In genomic region chr2:239264838-239265651, GRCh38 we compare ENCODE assay signal across 8 cellular contexts.
A peak's percentile ranks its signal among the peaks of the same experiment; 100 is the strongest.
DNase-seq lines count a peak whose midpoint lies in the region; ATAC-seq and TF ChIP-seq lines count a peak whose summit lies in the region.

No MANE protein-coding gene starts in this region.

- POLR2A ChIA-PET in SK-N-SH (lab: Yijun Ruan, JAX): no interaction called here

- H3K27ac ChIP-seq in SK-N-SH (ENCODE audit: low read depth in 2 of 2, low read length in 1 of 2): peak overlapping the region in 1 of 2 experiments; percentile 22; a peak in 1 of 4 replicates

- H3K79me2 ChIP-seq in SK-N-SH (ENCODE audit: insufficient read depth): peaks cover 22% of the 10 kb centered on the region; the same call in 1 of the 2 replicates

- H3K4me1 Mint-ChIP-seq in immature natural killer cell: peaks cover 94 to 95% of the 10 kb centered on the region in 2 donors

- no peak overlapping the region for H3K4me2 ChIP-seq in SK-N-SH

- H3K4me1 ChIP-seq in SK-N-SH (ENCODE audit: control insufficient read depth in 1 of 2, insufficient read depth in 2 of 2, low read depth in 1 of 2, low read length in 1 of 2): peaks cover 29 to 83% of the 10 kb centered on the region in 2 experiments; a peak in 2 of 4 replicates
- H3K4me1 ChIP-seq in adipocyte (ENCODE audit: control insufficient read depth, insufficient read depth, low read length): peaks cover 46% of the 10 kb centered on the region

- no peaks in the 10 kb centered on the region for H4K20me1 ChIP-seq in SK-N-SH (ENCODE audit: insufficient read depth)

- no peaks in the 10 kb centered on the region for H3K27me3 ChIP-seq in SK-N-SH (ENCODE audit: insufficient read depth)
- no peaks in the 10 kb centered on the region for H3K27me3 ChIP-seq in adipocyte (replicated peaks; ENCODE audit: control insufficient read depth, insufficient read depth, low read length)

- no peak overlapping the region for H2AFZ ChIP-seq in SK-N-SH (ENCODE audit: low read depth)

- no peak for TF ChIP-seq EP300 in SK-N-SH (IDR thresholded peaks at IDR 0.05; ENCODE audit: borderline replicate concordance in 1 of 2, low read depth in 1 of 2, low read length in 1 of 2)

- peak overlapping the region; percentile 90 to 99 (median 95) for H3K27ac Mint-ChIP-seq in immature natural killer cell

- TF ChIP-seq CTCF in SK-N-SH (IDR thresholded peaks at IDR 0.05): no peak

- no peak for DNase-seq in SK-N-SH
- peak; percentile 25 for DNase-seq in RPMI8226
- DNase-seq in adipocyte (ENCODE audit: low read depth): peak; percentile 20
- peak; percentile 77 to 80 (median 78) for DNase-seq in immature natural killer cell
- DNase-seq in stimulated activated CD8-positive, alpha-beta memory T cell treated with anti-CD3 and anti-CD28 coated beads, Interleukin-4, amount 100 ng/mL, for 1 hour (ENCODE audit: low read depth in 2 of 2, low spot score in 1 of 2): peak; percentile 17 to 43
- no peak for DNase-seq in NCI-H187 treated with DMSO at 0.1 percent for 48 hours (lab: John Stamatoyannopoulos, UW)
- no peak for DNase-seq in NCI-H2081 treated with DMSO at 0.1 percent for 48 hours (lab: John Stamatoyannopoulos, UW)

- no peaks in the 10 kb centered on the region for H3K9me2 ChIP-seq in SK-N-SH

- H3F3A ChIP-seq in SK-N-SH (replicated peaks; ENCODE audit: insufficient read depth): no peaks in the 10 kb centered on the region

- no peak; the same call in 2 of the 3 replicates for ATAC-seq in SK-N-SH treated with all-trans-retinoic acid at 6 μM for 48 hours

- WGBS in SK-N-SH (ENCODE audit: low lambda C conversion rate): 88% methylated on average over 7 of the region's 11 CpGs

- H3K9me3 ChIP-seq in SK-N-SH: no peaks in the 10 kb centered on the region
- no peaks in the 10 kb centered on the region for H3K9me3 ChIP-seq in adipocyte (ENCODE audit: control insufficient read depth, low read length)

- H3K4me3 Mint-ChIP-seq in immature natural killer cell: peak overlapping the region; percentile 85 to 98 (median 92)

- H3K9me3 Mint-ChIP-seq in immature natural killer cell: no peaks in the 10 kb centered on the region

- H3K4me3 ChIP-seq in SK-N-SH (ENCODE audit: low read depth in 2 of 2, low read length in 1 of 2) (no peak overlapping the region), adipocyte (ENCODE audit: low read length) (no peak overlapping the region)

- peaks cover 0 to 4% (median 0%) of the 10 kb centered on the region in 3 donors for H3K36me3 Mint-ChIP-seq in immature natural killer cell

- no peak overlapping the region for H3K9ac ChIP-seq in SK-N-SH
- H3K9ac ChIP-seq in adipocyte (ENCODE audit: low read length): no peak overlapping the region

- CTCF ChIA-PET in SK-N-SH (lab: Yijun Ruan, JAX): interaction anchor here (0.6 to 1.0 kb wide), 2 partner anchors 17 to 1172 kb away, joined by 3 read pairs; no protein-coding TSS in a partner anchor

- peaks cover 5 to 21% (median 17%) of the 10 kb centered on the region in 3 donors for H3K27me3 Mint-ChIP-seq in immature natural killer cell (ENCODE audit: low read depth in 3 of 3)

- no peak for TF ChIP-seq RAD21 in SK-N-SH (IDR thresholded peaks at IDR 0.05; ENCODE audit: low read length)

- no peaks in the 10 kb centered on the region for H3K36me3 ChIP-seq in SK-N-SH (replicated peaks in 1 of 2; ENCODE audit: control insufficient read depth in 1 of 2, insufficient read depth in 2 of 2, low read length in 1 of 2)
- H3K36me3 ChIP-seq in adipocyte (ENCODE audit: control insufficient read depth, insufficient read depth, low read length, severe bottlenecking): no peaks in the 10 kb centered on the region

TF ChIP-seq in SK-N-SH, 30 proteins besides CTCF, POLR2A, EP300 and RAD21:
- no peak for TF ChIP-seq SIN3A (IDR thresholded peaks at IDR 0.05; ENCODE audit: borderline replicate concordance, low read depth, low read length)
- no peak for TF ChIP-seq NFIC (IDR thresholded peaks at IDR 0.05; ENCODE audit: borderline replicate concordance)
- TF ChIP-seq GATA2 (CRISPR knock-in tag; IDR thresholded peaks at IDR 0.05): no peak
- TF ChIP-seq CHD2 (IDR thresholded peaks at IDR 0.05; ENCODE audit: low read length, partially characterized antibody): no peak
- TF ChIP-seq, protein P1, sequence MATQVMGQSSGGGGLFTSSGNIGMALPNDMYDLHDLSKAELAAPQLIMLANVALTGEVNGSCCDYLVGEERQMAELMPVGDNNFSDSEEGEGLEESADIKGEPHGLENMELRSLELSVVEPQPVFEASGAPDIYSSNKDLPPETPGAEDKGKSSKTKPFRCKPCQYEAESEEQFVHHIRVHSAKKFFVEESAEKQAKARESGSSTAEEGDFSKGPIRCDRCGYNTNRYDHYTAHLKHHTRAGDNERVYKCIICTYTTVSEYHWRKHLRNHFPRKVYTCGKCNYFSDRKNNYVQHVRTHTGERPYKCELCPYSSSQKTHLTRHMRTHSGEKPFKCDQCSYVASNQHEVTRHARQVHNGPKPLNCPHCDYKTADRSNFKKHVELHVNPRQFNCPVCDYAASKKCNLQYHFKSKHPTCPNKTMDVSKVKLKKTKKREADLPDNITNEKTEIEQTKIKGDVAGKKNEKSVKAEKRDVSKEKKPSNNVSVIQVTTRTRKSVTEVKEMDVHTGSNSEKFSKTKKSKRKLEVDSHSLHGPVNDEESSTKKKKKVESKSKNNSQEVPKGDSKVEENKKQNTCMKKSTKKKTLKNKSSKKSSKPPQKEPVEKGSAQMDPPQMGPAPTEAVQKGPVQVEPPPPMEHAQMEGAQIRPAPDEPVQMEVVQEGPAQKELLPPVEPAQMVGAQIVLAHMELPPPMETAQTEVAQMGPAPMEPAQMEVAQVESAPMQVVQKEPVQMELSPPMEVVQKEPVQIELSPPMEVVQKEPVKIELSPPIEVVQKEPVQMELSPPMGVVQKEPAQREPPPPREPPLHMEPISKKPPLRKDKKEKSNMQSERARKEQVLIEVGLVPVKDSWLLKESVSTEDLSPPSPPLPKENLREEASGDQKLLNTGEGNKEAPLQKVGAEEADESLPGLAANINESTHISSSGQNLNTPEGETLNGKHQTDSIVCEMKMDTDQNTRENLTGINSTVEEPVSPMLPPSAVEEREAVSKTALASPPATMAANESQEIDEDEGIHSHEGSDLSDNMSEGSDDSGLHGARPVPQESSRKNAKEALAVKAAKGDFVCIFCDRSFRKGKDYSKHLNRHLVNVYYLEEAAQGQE (IDR thresholded peaks at IDR 0.05; ENCODE audit: low read depth, low read length): 0 out of 2 replicates have a peak, but pooled peaks have one; percentile 27

TF ChIP-seq in SK-N-SH treated with all-trans-retinoic acid at 6 μM for 48 hours, 23 proteins besides CTCF, POLR2A, EP300 and RAD21 (continues in another document):
- TF ChIP-seq CREB5 (CRISPR knock-in tag; IDR thresholded peaks at IDR 0.05; ENCODE audit: low read depth) (no peak), ZNF70 (CRISPR knock-in tag; IDR thresholded peaks at IDR 0.05) (no peak), OSR1 (CRISPR knock-in tag; IDR thresholded peaks at IDR 0.05) (no peak), TCF4 (CRISPR knock-in tag; IDR thresholded peaks at IDR 0.05; ENCODE audit: borderline replicate concordance) (no peak), SNAI2 (CRISPR knock-in tag; IDR thresholded peaks at IDR 0.05) (no peak), ZC3H10 (CRISPR knock-in tag; IDR thresholded peaks at IDR 0.05) (no peak), ISL1 (CRISPR knock-in tag; IDR thresholded peaks at IDR 0.05) (no peak), BACH2 (CRISPR knock-in tag; IDR thresholded peaks at IDR 0.05; ENCODE audit: borderline replicate concordance) (no peak), ZNF8 (CRISPR knock-in tag; IDR thresholded peaks at IDR 0.05) (no peak), ESRRG (CRISPR knock-in tag; IDR thresholded peaks at IDR 0.05) (no peak), TOX (CRISPR knock-in tag; IDR thresholded peaks at IDR 0.05; ENCODE audit: borderline replicate concordance) (no peak), PPARA (CRISPR knock-in tag; IDR thresholded peaks at IDR 0.05; ENCODE audit: borderline replicate concordance) (no peak), RARB (CRISPR knock-in tag; IDR thresholded peaks at IDR 0.05) (no peak), ZFP30 (CRISPR knock-in tag; IDR thresholded peaks at IDR 0.05) (no peak), GLIS3 (CRISPR knock-in tag; IDR thresholded peaks at IDR 0.05) (no peak)
- TF ChIP-seq, protein P2, sequence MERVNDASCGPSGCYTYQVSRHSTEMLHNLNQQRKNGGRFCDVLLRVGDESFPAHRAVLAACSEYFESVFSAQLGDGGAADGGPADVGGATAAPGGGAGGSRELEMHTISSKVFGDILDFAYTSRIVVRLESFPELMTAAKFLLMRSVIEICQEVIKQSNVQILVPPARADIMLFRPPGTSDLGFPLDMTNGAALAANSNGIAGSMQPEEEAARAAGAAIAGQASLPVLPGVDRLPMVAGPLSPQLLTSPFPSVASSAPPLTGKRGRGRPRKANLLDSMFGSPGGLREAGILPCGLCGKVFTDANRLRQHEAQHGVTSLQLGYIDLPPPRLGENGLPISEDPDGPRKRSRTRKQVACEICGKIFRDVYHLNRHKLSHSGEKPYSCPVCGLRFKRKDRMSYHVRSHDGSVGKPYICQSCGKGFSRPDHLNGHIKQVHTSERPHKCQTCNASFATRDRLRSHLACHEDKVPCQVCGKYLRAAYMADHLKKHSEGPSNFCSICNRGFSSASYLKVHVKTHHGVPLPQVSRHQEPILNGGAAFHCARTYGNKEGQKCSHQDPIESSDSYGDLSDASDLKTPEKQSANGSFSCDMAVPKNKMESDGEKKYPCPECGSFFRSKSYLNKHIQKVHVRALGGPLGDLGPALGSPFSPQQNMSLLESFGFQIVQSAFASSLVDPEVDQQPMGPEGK (CRISPR knock-in tag; IDR thresholded peaks at IDR 0.05; ENCODE audit: borderline replicate concordance): no peak

Comparison
In these comparisons a context has a peak if more than half of its experiments do, and no peak if none do; other contexts are left out.
1. DNase-seq: peak in RPMI8226 (single experiment), adipocyte (single experiment), immature natural killer cell (3 of 3) and stimulated activated CD8-positive, alpha-beta memory T cell treated with anti-CD3 and anti-CD28 coated beads, Interleukin-4, amount 100 ng/mL, for 1 hour (2 of 2); none in SK-N-SH (single experiment), NCI-H187 treated with DMSO at 0.1 percent for 48 hours (single experiment) and NCI-H2081 treated with DMSO at 0.1 percent for 48 hours (single experiment).